1 cellular context compared by ENCODE assay signal in the genomic region with DNA sequence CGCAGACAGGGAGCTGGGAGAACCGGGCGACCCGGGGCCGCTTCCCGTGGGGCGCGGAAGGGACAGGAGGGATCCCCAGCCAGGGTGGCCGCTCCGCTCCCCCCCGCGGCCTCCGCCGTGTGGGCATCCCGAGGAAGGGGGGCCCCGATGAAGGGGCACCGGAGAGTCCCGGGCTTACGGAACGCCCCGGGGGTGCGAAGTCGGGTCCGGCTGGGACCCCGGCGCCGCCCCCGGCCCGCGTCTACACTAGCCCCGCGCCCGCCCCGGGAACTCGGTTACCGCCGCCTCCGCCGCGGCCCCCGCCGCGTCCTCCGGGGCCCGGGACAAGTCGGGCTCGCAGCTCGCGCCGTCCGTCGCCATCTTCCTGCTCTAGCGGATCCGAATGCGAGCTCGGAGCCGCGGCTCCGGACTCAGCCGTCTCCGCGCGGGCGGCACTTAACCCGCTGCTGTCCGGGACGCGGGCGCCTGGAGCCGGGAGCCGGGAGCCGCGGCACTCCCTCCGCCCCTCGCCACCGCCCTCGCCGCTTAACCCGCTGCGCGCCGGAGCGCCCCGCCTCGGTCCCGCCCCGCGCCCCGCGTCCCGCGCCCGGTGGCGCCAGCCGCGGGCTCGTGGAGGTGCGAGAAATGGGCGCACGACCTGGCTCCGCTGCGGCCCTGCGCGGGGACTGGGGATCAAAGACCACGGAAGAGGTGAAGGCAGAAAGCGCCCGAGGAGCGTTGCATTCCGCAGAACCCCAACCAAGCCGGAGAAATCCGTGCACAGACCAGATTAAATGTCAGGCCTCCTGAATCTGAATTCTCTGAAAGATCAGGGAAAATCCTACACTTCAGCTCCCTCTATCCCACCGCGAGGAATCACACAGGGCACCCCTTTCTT.
TF ChIP-seq lines count a peak whose summit lies in the region.

A gene with protein sequence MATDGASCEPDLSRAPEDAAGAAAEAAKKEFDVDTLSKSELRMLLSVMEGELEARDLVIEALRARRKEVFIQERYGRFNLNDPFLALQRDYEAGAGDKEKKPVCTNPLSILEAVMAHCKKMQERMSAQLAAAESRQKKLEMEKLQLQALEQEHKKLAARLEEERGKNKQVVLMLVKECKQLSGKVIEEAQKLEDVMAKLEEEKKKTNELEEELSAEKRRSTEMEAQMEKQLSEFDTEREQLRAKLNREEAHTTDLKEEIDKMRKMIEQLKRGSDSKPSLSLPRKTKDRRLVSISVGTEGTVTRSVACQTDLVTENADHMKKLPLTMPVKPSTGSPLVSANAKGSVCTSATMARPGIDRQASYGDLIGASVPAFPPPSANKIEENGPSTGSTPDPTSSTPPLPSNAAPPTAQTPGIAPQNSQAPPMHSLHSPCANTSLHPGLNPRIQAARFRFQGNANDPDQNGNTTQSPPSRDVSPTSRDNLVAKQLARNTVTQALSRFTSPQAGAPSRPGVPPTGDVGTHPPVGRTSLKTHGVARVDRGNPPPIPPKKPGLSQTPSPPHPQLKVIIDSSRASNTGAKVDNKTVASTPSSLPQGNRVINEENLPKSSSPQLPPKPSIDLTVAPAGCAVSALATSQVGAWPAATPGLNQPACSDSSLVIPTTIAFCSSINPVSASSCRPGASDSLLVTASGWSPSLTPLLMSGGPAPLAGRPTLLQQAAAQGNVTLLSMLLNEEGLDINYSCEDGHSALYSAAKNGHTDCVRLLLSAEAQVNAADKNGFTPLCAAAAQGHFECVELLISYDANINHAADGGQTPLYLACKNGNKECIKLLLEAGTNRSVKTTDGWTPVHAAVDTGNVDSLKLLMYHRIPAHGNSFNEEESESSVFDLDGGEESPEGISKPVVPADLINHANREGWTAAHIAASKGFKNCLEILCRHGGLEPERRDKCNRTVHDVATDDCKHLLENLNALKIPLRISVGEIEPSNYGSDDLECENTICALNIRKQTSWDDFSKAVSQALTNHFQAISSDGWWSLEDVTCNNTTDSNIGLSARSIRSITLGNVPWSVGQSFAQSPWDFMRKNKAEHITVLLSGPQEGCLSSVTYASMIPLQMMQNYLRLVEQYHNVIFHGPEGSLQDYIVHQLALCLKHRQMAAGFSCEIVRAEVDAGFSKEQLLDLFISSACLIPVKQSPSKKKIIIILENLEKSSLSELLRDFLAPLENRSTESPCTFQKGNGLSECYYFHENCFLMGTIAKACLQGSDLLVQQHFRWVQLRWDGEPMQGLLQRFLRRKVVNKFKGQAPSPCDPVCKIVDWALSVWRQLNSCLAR (N-terminal part only) (minus strand): TSS at position 386 of the 877 bp plus-strand sequence. CDS start 26 bp downstream, at position 360.

TF ChIP-seq in HepG2, 621 proteins besides CTCF, POLR2A, EP300 and RAD21 (continued from another document):
- TF ChIP-seq, protein P1, sequence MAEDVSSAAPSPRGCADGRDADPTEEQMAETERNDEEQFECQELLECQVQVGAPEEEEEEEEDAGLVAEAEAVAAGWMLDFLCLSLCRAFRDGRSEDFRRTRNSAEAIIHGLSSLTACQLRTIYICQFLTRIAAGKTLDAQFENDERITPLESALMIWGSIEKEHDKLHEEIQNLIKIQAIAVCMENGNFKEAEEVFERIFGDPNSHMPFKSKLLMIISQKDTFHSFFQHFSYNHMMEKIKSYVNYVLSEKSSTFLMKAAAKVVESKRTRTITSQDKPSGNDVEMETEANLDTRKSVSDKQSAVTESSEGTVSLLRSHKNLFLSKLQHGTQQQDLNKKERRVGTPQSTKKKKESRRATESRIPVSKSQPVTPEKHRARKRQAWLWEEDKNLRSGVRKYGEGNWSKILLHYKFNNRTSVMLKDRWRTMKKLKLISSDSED (CRISPR knock-in tag; IDR thresholded peaks at IDR 0.05) = no peak
